ENCODE assay signal across 11 cellular contexts in the genomic region with DNA sequence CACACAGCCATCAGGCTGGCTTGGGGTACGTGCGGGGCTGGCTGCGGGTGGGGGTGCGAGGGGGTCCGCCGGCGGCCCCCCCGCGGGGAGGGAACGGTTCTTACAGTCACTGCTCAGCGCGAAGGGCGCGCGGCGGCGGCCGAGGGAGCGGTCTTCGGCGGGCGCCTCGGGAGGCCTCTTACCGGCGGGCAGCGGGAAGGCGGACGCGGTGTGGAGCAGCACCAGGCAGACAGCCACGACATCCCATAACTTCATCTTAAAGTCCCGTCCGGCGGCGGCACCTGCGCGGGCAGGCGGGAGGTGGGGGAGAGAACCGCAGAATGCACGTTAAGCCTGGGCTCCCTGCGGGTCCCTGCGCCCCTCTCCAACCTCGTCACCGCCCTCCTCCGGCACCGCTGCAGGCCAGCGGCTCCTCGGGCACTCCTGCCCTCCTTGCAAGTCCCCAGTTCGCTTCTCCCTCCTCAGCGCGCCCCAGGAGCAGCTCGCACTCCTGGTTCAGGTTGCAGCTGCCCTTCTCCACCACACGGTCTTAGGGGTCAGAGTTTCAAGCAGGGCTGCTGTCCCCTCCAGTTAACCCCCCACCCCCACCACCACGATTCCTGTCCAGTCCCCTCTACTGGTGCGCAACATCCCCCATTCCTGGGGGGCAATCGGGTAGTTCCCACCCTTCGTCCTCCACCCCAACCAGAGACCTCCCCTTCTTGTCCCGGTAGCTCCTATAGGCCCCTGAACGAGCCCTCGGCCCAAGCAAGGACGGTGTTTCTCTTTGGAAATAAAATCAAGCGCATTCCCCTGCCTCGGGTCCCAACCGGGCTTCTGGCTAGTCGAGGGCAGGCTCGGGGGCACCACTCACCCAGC. TPM values are rescaled to one million over a fixed set of nuclear protein-coding genes. Genes with fewer than 3 reads are reported as not detected.
A peak's percentile ranks its signal among the peaks of the same experiment; 100 is the strongest.
DNase-seq lines count a peak whose midpoint lies in the region; ATAC-seq and TF ChIP-seq lines count a peak whose summit lies in the region.
"Had no signal": no experiment of that assay in that cellular context is flagged by ENCODE, and none has a peak within 500 bp of the region (broad histone marks: within the 10 kb centered on the region; RNA-seq: fewer than 3 reads in every experiment).

No MANE protein-coding gene starts in this region.

- H3K36me3 ChIP-seq in GM23338 (ENCODE audit: insufficient read depth) (no peaks in the 10 kb centered on the region), ascending aorta (no peaks in the 10 kb centered on the region), iPS-18a (ENCODE audit: control insufficient read depth, low read depth, low read length) (no peaks in the 10 kb centered on the region)

- H3F3A ChIP-seq in GM23338 (replicated peaks; ENCODE audit: low read depth), result peaks cover 10% of the 10 kb centered on the region; the same call in 1 of the 2 replicates

- peaks cover 87% of the 10 kb centered on the region for H3K27me3 ChIP-seq in GM23338 (ENCODE audit: insufficient read depth)
- peaks cover 12% of the 10 kb centered on the region for H3K27me3 ChIP-seq in ascending aorta
- peaks cover 86% of the 10 kb centered on the region for H3K27me3 ChIP-seq in iPS-18a (ENCODE audit: control insufficient read depth, insufficient read depth, low read length)

- H4K20me1 ChIP-seq in GM23338 (replicated peaks; ENCODE audit: insufficient read depth), result 0 out of 2 replicates have a peak, but pooled peaks cover 11% of the 10 kb centered on the region

- H3K9me3 ChIP-seq in ascending aorta (no peaks in the 10 kb centered on the region), iPS-18a (ENCODE audit: control insufficient read depth, low read depth, low read length) (no peaks in the 10 kb centered on the region), T-helper 17 cell (ENCODE audit: control insufficient read depth, low read length, poor library complexity, severe bottlenecking) (no peaks in the 10 kb centered on the region)

- H2AFZ ChIP-seq in GM23338, result peak overlapping the region; percentile 86

- H3K4me3 ChIP-seq in GM23338 (peak overlapping the region; percentile 65), ascending aorta (peak overlapping the region; percentile 27 to 52), iPS-18a (ENCODE audit: low read length) (peak overlapping the region; percentile 60), skeletal muscle cell (ENCODE audit: low read depth, low read length) (peak overlapping the region; percentile 28)

- H3K27ac ChIP-seq in GM23338 (ENCODE audit: low read depth) (no peak overlapping the region), ascending aorta (no peak overlapping the region), iPS-18a (ENCODE audit: low read length) (no peak overlapping the region)

- H3K27ac Mint-ChIP-seq in GM23338 (no peak overlapping the region), T-helper 17 cell (no peak overlapping the region)

- DNase-seq in GM23338 (ENCODE audit: low spot score), result peak; percentile 77
- DNase-seq in ascending aorta (ENCODE audit: low spot score in 2 of 2), result no peak
- DNase-seq in skeletal muscle cell (ENCODE audit: low read depth), result no peak
- no peak for DNase-seq in stimulated activated naive CD4-positive, alpha-beta T cell treated with Interleukin-2 at 50 U/mL for 16 hours (lab: John Stamatoyannopoulos, UW)
- DNase-seq in T-helper 17 cell, result no peak
- no peak for DNase-seq in left colon
- DNase-seq: naive B cell; stimulated activated CD4-positive, alpha-beta T cell treated with anti-CD3 and anti-CD28 coated beads, Interleukin-4, amount 100 ng/mL, for 1 hour; SW 1271 had no signal

- no peak overlapping the region for H3K9ac ChIP-seq in iPS-18a (ENCODE audit: low read length)

- no peaks in the 10 kb centered on the region for H3K79me2 ChIP-seq in GM23338 (replicated peaks; ENCODE audit: insufficient read depth)

- H3K36me3 Mint-ChIP-seq in GM23338 (ENCODE audit: low read depth) (no peaks in the 10 kb centered on the region; the same call in 2 of the 3 replicates), T-helper 17 cell (ENCODE audit: low read depth) (peaks cover 2% of the 10 kb centered on the region)
- H3K36me3 Mint-ChIP-seq: naive B cell had no signal

- ATAC-seq in GM23338 (peak; percentile 33), HG02840 (IDR thresholded peaks at IDR 0.05; ENCODE audit: low FRiP score, unreplicated experiment) (no peak), T-helper 17 cell (no peak), left colon (no peak)

- TF ChIP-seq CTCF in GM23338 (conservative IDR thresholded peaks at IDR 0.05; ENCODE audit: low read depth in 2 of 2) (no peak), ascending aorta (IDR thresholded peaks at IDR 0.05) (no peak)

- no peaks in the 10 kb centered on the region for H3K9me2 ChIP-seq in GM23338 (ENCODE audit: insufficient read depth)

- H3K27me3 Mint-ChIP-seq in GM23338 (ENCODE audit: insufficient read depth, low read depth, poor library complexity) (peaks cover 65% of the 10 kb centered on the region), T-helper 17 cell (peaks cover 86% of the 10 kb centered on the region)

- peak overlapping the region; percentile 90 for H3K4me2 ChIP-seq in GM23338

- H3K4me1 ChIP-seq in GM23338 (ENCODE audit: insufficient read depth), result peaks cover 47% of the 10 kb centered on the region
- peaks cover 0 to 24% of the 10 kb centered on the region in 2 donors for H3K4me1 ChIP-seq in ascending aorta
- H3K4me1 ChIP-seq in iPS-18a (ENCODE audit: control insufficient read depth, low read depth, low read length), result peaks cover 13% of the 10 kb centered on the region

- H3K4me3 Mint-ChIP-seq in GM23338 (peak overlapping the region; percentile 79), T-helper 17 cell (no peak overlapping the region)

- H3K4me1 Mint-ChIP-seq in GM23338, result peaks cover 40% of the 10 kb centered on the region
- H3K4me1 Mint-ChIP-seq in T-helper 17 cell, result peaks cover 12% of the 10 kb centered on the region

- peaks cover 5% of the 10 kb centered on the region; the same call in 1 of the 3 replicates for H3K9me3 Mint-ChIP-seq in GM23338

- intact Hi-C loops in ascending aorta (cut with DNase I) (no loop called here), left colon (cut with DNase I, micrococcal nuclease) (loop anchor here (5.0 kb wide), 2 partner anchors 358 to 422 kb away; no protein-coding TSS in a partner anchor)

TF ChIP-seq in GM23338, 12 proteins besides CTCF, POLR2A, EP300 and RAD21:
- no peak for TF ChIP-seq NANOG (IDR thresholded peaks at IDR 0.05; ENCODE audit: borderline replicate concordance)
- TF ChIP-seq ZNF114 (CRISPR knock-in tag; IDR thresholded peaks at IDR 0.05), result no peak
- TF ChIP-seq, protein P1, sequence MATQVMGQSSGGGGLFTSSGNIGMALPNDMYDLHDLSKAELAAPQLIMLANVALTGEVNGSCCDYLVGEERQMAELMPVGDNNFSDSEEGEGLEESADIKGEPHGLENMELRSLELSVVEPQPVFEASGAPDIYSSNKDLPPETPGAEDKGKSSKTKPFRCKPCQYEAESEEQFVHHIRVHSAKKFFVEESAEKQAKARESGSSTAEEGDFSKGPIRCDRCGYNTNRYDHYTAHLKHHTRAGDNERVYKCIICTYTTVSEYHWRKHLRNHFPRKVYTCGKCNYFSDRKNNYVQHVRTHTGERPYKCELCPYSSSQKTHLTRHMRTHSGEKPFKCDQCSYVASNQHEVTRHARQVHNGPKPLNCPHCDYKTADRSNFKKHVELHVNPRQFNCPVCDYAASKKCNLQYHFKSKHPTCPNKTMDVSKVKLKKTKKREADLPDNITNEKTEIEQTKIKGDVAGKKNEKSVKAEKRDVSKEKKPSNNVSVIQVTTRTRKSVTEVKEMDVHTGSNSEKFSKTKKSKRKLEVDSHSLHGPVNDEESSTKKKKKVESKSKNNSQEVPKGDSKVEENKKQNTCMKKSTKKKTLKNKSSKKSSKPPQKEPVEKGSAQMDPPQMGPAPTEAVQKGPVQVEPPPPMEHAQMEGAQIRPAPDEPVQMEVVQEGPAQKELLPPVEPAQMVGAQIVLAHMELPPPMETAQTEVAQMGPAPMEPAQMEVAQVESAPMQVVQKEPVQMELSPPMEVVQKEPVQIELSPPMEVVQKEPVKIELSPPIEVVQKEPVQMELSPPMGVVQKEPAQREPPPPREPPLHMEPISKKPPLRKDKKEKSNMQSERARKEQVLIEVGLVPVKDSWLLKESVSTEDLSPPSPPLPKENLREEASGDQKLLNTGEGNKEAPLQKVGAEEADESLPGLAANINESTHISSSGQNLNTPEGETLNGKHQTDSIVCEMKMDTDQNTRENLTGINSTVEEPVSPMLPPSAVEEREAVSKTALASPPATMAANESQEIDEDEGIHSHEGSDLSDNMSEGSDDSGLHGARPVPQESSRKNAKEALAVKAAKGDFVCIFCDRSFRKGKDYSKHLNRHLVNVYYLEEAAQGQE (IDR thresholded peaks at IDR 0.05; ENCODE audit: unreplicated experiment), result no peak
- TF ChIP-seq CREB1 (CRISPR knock-in tag; IDR thresholded peaks at IDR 0.05; ENCODE audit: low read depth), result peak; percentile 4; the same call in 1 of the 2 replicates
- no peak for TF ChIP-seq POLR2AphosphoS5 (IDR thresholded peaks at IDR 0.05; ENCODE audit: low read depth)

RNA-seq across cellular contexts. Expression of gene GDNF, which starts 5.1 kb away (rescaled TPM):
- 0.17 TPM in 1 of 2 replicates, not detected in the other for total RNA-seq in GM23338 (2014; rRNA removed; shearing (Covaris generic))
- 0.13 and 0.21 TPM in 2 replicates for polyA plus RNA-seq in GM23338 (2016; fragmentation: Nextera tagmentation; extraction: Ambion mirVana)
- total RNA-seq in ascending aorta (not detected), T-helper 17 cell (not detected), left colon (1 to 10 TPM in 1 of 2 donors, under 1 TPM in 1; 0.82 to 2.5 TPM)
